1 cellular context compared by ENCODE assay signal in the genomic region with DNA sequence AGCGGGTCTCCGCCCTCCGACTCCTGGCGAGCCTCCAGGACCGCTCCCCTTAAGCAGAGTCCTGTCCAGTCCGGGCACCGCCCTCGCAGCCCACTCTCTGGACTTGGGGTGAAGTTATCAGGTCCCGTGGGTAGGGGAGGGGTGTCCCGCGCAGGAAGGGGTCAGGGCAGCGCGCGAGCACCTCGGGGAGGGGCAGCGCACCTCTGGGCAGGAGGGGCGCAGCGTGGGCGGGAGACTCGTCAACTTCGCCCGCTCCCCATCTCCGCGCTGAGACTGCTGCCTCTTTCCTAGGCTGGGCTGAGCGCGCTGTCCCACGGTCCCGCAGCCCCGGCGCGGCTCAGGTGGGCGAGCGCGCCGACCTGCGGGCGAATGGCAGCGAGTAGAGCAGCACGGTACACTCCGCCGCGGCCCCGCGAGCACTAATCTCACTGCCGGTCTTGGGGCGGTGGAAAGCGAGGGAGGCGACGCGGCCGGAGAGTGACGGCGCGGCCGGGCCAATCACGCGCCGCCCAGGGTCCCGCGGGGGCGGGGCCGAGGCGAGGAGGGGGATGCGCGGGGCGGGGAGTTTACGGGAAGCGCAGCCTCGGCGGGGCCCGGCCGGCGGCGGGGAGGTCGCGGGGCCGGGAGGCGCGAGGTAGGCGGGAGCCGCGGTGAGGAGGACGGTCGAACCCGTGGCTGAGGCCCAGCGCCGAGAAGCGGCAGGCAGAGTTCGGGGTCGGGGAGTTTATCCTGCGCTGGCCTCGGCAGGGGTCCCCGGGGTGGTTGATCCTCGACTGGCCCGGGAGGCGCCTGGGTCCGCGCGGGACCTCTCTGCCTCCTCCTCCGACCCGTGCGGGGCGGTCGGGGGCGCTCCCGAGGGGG.
TF ChIP-seq lines count a peak whose summit lies in the region.

MAN1A1 (minus strand) TSS at position 421 of the 861 bp plus-strand sequence. CDS start 696 bp downstream, outside the sequence.

TF ChIP-seq in HepG2, 621 proteins besides CTCF, POLR2A, EP300 and RAD21 (continued from another document and continues in another):
- TF ChIP-seq ZNF407 (CRISPR knock-in tag; IDR thresholded peaks at IDR 0.05; ENCODE audit: not compliant biosample characterization) (no peak), NFRKB (IDR thresholded peaks at IDR 0.05) (no peak), PAWR (CRISPR knock-in tag; IDR thresholded peaks at IDR 0.05; ENCODE audit: borderline replicate concordance) (no peak), YEATS2 (CRISPR knock-in tag; IDR thresholded peaks at IDR 0.05; ENCODE audit: borderline replicate concordance) (no peak), ZNF274 (CRISPR knock-in tag; IDR thresholded peaks at IDR 0.05) (peak; percentile 90; the same call in 1 of the 2 replicates), ZNF761 (CRISPR knock-in tag; conservative IDR thresholded peaks at IDR 0.05) (peak; percentile 19; the same call in 1 of the 2 replicates), PITX1 (CRISPR knock-in tag; IDR thresholded peaks at IDR 0.05) (peak; percentile 95), ZNF773 (CRISPR knock-in tag; IDR thresholded peaks at IDR 0.05; ENCODE audit: borderline replicate concordance) (no peak; the same call in 1 of the 2 replicates), ZFP82 (CRISPR knock-in tag; IDR thresholded peaks at IDR 0.05; ENCODE audit: borderline replicate concordance) (0 out of 2 replicates have a peak, but pooled peaks have one; percentile 33), CENPX (CRISPR knock-in tag; IDR thresholded peaks at IDR 0.05) (no peak), PRMT3 (CRISPR knock-in tag; IDR thresholded peaks at IDR 0.05; ENCODE audit: borderline replicate concordance, low read depth) (peak; percentile 3; the same call in 1 of the 2 replicates), ZNF737 (CRISPR knock-in tag; IDR thresholded peaks at IDR 0.05; ENCODE audit: borderline replicate concordance) (no peak), ATAD3A (CRISPR knock-in tag; IDR thresholded peaks at IDR 0.05) (peak; percentile 73; the same call in 1 of the 2 replicates), ZMAT3 (CRISPR knock-in tag; conservative IDR thresholded peaks at IDR 0.05) (peak; percentile 84), ELK4 (CRISPR knock-in tag; IDR thresholded peaks at IDR 0.05; ENCODE audit: borderline replicate concordance) (0 out of 2 replicates have a peak, but pooled peaks have one; percentile 36), CBX5 (CRISPR knock-in tag; IDR thresholded peaks at IDR 0.05; ENCODE audit: borderline replicate concordance) (0 out of 2 replicates have a peak, but pooled peaks have one; percentile 89), NRL (CRISPR knock-in tag; IDR thresholded peaks at IDR 0.05; ENCODE audit: borderline replicate concordance) (peak; percentile 95), MAFF (IDR thresholded peaks at IDR 0.05; ENCODE audit: low read depth, low read length) (no peak), ZFP1 (CRISPR knock-in tag; IDR thresholded peaks at IDR 0.05) (0 out of 2 replicates have a peak, but pooled peaks have one; percentile 53), ZBTB8A (CRISPR knock-in tag; IDR thresholded peaks at IDR 0.05; ENCODE audit: borderline replicate concordance, low read depth) (no peak), ZNF256 (CRISPR knock-in tag; conservative IDR thresholded peaks at IDR 0.05) (peak; percentile 80), GRHL1 (CRISPR knock-in tag; conservative IDR thresholded peaks at IDR 0.05) (0 out of 2 replicates have a peak, but pooled peaks have one; percentile 24), TSC22D2 (CRISPR knock-in tag; IDR thresholded peaks at IDR 0.05; ENCODE audit: borderline replicate concordance) (peak; percentile 93; the same call in 1 of the 2 replicates), NR2F2 (IDR thresholded peaks at IDR 0.05; ENCODE audit: borderline replicate concordance, low read depth) (peak; percentile 38; the same call in 1 of the 2 replicates), IRF1 (CRISPR knock-in tag; IDR thresholded peaks at IDR 0.05; ENCODE audit: low read depth) (no peak), ZNF781 (CRISPR knock-in tag; IDR thresholded peaks at IDR 0.05; ENCODE audit: borderline replicate concordance, not compliant biosample characterization) (peak; percentile 25), NFATC3 (CRISPR knock-in tag; IDR thresholded peaks at IDR 0.05) (0 out of 2 replicates have a peak, but pooled peaks have one; percentile 29), AKAP8 (CRISPR knock-in tag; IDR thresholded peaks at IDR 0.05) (peak; percentile 90), HNRNPLL (IDR thresholded peaks at IDR 0.05; ENCODE audit: low read depth, low read length, poor library complexity, severe bottlenecking) (peak; percentile 30), ZFP36L2 (CRISPR knock-in tag; IDR thresholded peaks at IDR 0.05) (peak; percentile 95), ZNF768 (CRISPR knock-in tag; IDR thresholded peaks at IDR 0.05) (peak; percentile 85), ZNF253 (CRISPR knock-in tag; IDR thresholded peaks at IDR 0.05; ENCODE audit: borderline replicate concordance) (no peak)
- TF ChIP-seq, protein P1, sequence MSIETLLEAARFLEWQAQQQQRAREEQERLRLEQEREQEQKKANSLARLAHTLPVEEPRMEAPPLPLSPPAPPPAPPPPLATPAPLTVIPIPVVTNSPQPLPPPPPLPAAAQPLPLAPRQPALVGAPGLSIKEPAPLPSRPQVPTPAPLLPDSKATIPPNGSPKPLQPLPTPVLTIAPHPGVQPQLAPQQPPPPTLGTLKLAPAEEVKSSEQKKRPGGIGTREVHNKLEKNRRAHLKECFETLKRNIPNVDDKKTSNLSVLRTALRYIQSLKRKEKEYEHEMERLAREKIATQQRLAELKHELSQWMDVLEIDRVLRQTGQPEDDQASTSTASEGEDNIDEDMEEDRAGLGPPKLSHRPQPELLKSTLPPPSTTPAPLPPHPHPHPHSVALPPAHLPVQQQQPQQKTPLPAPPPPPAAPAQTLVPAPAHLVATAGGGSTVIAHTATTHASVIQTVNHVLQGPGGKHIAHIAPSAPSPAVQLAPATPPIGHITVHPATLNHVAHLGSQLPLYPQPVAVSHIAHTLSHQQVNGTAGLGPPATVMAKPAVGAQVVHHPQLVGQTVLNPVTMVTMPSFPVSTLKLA (IDR thresholded peaks at IDR 0.05) = no peak
- TF ChIP-seq, protein P2, sequence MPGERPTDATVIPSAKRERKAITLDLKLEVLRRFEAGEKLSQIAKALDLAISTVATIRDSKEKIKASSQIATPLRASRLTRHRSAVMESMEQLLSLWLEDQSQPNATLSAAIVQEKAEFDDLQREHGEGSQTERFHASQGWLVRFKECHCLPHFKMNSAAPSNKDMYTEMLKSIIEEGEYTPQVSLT (CRISPR knock-in tag; IDR thresholded peaks at IDR 0.05; ENCODE audit: borderline replicate concordance, low read depth) = no peak; the same call in 1 of the 2 replicates
- TF ChIP-seq, protein P3, sequence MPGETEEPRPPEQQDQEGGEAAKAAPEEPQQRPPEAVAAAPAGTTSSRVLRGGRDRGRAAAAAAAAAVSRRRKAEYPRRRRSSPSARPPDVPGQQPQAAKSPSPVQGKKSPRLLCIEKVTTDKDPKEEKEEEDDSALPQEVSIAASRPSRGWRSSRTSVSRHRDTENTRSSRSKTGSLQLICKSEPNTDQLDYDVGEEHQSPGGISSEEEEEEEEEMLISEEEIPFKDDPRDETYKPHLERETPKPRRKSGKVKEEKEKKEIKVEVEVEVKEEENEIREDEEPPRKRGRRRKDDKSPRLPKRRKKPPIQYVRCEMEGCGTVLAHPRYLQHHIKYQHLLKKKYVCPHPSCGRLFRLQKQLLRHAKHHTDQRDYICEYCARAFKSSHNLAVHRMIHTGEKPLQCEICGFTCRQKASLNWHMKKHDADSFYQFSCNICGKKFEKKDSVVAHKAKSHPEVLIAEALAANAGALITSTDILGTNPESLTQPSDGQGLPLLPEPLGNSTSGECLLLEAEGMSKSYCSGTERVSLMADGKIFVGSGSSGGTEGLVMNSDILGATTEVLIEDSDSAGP (CRISPR knock-in tag; IDR thresholded peaks at IDR 0.05; ENCODE audit: borderline replicate concordance) = peak; percentile 87; the same call in 1 of the 2 replicates
- TF ChIP-seq, protein P4, sequence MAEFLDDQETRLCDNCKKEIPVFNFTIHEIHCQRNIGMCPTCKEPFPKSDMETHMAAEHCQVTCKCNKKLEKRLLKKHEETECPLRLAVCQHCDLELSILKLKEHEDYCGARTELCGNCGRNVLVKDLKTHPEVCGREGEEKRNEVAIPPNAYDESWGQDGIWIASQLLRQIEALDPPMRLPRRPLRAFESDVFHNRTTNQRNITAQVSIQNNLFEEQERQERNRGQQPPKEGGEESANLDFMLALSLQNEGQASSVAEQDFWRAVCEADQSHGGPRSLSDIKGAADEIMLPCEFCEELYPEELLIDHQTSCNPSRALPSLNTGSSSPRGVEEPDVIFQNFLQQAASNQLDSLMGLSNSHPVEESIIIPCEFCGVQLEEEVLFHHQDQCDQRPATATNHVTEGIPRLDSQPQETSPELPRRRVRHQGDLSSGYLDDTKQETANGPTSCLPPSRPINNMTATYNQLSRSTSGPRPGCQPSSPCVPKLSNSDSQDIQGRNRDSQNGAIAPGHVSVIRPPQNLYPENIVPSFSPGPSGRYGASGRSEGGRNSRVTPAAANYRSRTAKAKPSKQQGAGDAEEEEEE (CRISPR knock-in tag; IDR thresholded peaks at IDR 0.05; ENCODE audit: borderline replicate concordance) = no peak
